In the genomic region with DNA sequence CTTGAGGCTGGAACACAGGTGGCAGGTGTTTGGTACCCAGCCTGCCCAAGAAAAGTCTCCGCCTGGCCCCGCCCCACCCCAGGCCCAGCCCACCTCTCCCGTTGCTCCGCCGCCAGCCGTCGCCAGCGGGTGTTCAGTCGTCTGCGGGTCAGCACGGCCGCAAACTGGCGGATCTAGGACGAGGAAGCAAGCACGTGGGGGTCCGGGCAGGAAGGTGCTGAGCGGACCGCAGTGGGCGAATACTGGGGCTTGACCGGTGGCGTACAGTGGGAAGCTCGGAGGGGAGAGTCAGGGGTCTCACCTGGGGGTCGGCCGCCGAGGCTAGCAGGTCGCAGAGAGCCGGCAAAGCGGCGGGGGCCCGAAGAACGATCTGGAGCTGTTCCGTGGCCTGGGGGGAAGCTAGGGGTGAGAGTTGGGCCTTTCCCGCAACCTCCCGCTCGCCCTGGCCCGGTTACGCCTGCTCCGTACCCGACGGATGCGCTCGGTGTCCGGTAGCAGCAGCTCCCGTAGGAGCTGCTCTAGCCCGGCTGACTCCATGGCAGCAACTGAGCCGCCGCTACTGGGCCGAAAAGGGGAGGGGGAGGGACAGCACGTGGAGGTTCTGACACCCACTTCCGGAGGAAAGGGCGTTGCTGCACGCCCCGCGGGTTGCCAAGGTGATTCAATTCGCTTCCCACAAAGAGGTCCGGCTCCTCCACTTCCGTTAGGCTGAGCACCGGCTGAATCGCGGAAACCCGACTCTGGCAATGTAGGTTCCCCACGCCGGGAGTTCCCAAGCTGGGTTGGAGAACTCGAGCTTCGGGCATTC, we compare ENCODE assay signal across 8 cellular contexts. TPM values are rescaled to one million over a fixed set of nuclear protein-coding genes. Genes with fewer than 3 reads are reported as not detected.
A peak's percentile ranks its signal among the peaks of the same experiment; 100 is the strongest.
DNase-seq lines count a peak whose midpoint lies in the region; ATAC-seq, FAIRE-seq and TF ChIP-seq lines count a peak whose summit lies in the region.

Gene IPO4 (minus strand): TSS at position 566 of the 808 bp plus-strand sequence. CDS start 29 bp downstream, at position 537.

- H3K4me3 ChIP-seq in ascending aorta, result peak within 1 kb of the TSS; percentile 50 to 83
- peak within 1 kb of the TSS; percentile 81 for H3K4me3 ChIP-seq in right cardiac atrium (ENCODE audit: low read length)

- peak; percentile 86 for ATAC-seq in GM18505 (IDR thresholded peaks at IDR 0.05; ENCODE audit: unreplicated experiment)
- peak; percentile 89 for ATAC-seq in HG02970 (IDR thresholded peaks at IDR 0.05; ENCODE audit: low FRiP score, unreplicated experiment)
- ATAC-seq in right cardiac atrium, result peak; percentile 92 to 95

- no peak for FAIRE-seq in urothelium cell line (lab: Jason Lieb, UNC)

- TF ChIP-seq POLR2A in GM18505 (IDR thresholded peaks at IDR 0.05; ENCODE audit: borderline replicate concordance, extremely low read depth, insufficient read depth, insufficient read length), result peak; percentile 88

- peak; percentile 92 to 96 for DNase-seq in NCI-H1930 (lab: John Stamatoyannopoulos, UW)
- DNase-seq in ascending aorta (ENCODE audit: low spot score in 2 of 2), result peak; percentile 81 to 97
- DNase-seq in right cardiac atrium, result peak; percentile 96 to 98 (median 97)
- DNase-seq in pulmonary artery endothelial cell (ENCODE audit: low read depth, low spot score), result peak; percentile 93
- DNase-seq in urothelium cell line (ENCODE audit: low spot score), result peak; percentile 98

- H3K9me3 ChIP-seq in ascending aorta (no peaks in the 10 kb centered on the region), right cardiac atrium (ENCODE audit: control insufficient read depth, low read length) (no peaks in the 10 kb centered on the region)

- under 1% methylated on average over 65 of the region's 65 CpGs for whole genome bisulfite sequencing in right cardiac atrium

- H3K27ac ChIP-seq in ascending aorta, result peak within 1 kb of the TSS; percentile 43 to 58
- H3K27ac ChIP-seq in right cardiac atrium (ENCODE audit: low read length), result peak within 1 kb of the TSS; percentile 55

- intact Hi-C loops in T-helper 2 cell treated with Interferon-gamma antibody and Interleukin-4, amounts not matched to agents 100 ng/mL and 5 ng/mL, for 36 hours (cut with micrococcal nuclease), result loop anchor here (1.0 to 2.0 kb wide), 6 partner anchors 25 to 74 kb away; partner anchors contain the start of genes CHMP4A, DCAF11, GMPR2 and IRF9
- intact Hi-C loops in ascending aorta (cut with DNase I), result loop anchor here (2.0 kb wide), 3 partner anchors 28 to 74 kb away; partner anchors contain the start of genes DCAF11, IRF9, NRL and PSME2
- intact Hi-C loops in right cardiac atrium (cut with DNase I), result no loop called here

- H3K27me3 ChIP-seq in ascending aorta, result no peaks in the 10 kb centered on the region
- no peaks in the 10 kb centered on the region for H3K27me3 ChIP-seq in right cardiac atrium (ENCODE audit: control insufficient read depth, insufficient read depth)

- no peak for TF ChIP-seq CTCF in ascending aorta (IDR thresholded peaks at IDR 0.05)

- peaks cover 0 to 19% of the 10 kb centered on the region in 2 donors for H3K4me1 ChIP-seq in ascending aorta
- H3K4me1 ChIP-seq in right cardiac atrium (ENCODE audit: control insufficient read depth, insufficient read depth, low read length), result no peaks in the 10 kb centered on the region

- H3K36me3 ChIP-seq in ascending aorta, result peaks cover 32 to 46% of the 10 kb centered on the region in 2 donors

RNA-seq across cellular contexts. Expression of gene IPO4, which starts in this region (rescaled TPM):
- 50.2 and 55.0 TPM in 2 replicates for total RNA-seq in T-helper 2 cell treated with Interferon-gamma antibody and Interleukin-4, amounts not matched to agents 100 ng/mL and 5 ng/mL, for 36 hours
- 140 TPM for total RNA-seq in ascending aorta
- 10 to 100 TPM; 10.2 to 22.5 (median 12.1) TPM for total RNA-seq in right cardiac atrium
- polyA plus RNA-seq in right cardiac atrium, result 4.1 TPM
- total RNA-seq in pulmonary artery endothelial cell, result 57.2 and 58.4 TPM in 2 replicates

Comparison
In these comparisons a context has a peak if more than half of its experiments do, and no peak if none do; other contexts are left out.
1. Peak in every context shown above with its lines: DNase-seq, ATAC-seq, H3K4me3 ChIP-seq and H3K27ac ChIP-seq.
2. intact Hi-C loops: an anchor here in T-helper 2 cell treated with Interferon-gamma antibody and Interleukin-4, amounts not matched to agents 100 ng/mL and 5 ng/mL, for 36 hours (1.0 to 2.0 kb wide) and ascending aorta (2.0 kb wide); none called in right cardiac atrium.